Comparison of ENCODE assay signal across 1 cellular context in the genomic region with DNA sequence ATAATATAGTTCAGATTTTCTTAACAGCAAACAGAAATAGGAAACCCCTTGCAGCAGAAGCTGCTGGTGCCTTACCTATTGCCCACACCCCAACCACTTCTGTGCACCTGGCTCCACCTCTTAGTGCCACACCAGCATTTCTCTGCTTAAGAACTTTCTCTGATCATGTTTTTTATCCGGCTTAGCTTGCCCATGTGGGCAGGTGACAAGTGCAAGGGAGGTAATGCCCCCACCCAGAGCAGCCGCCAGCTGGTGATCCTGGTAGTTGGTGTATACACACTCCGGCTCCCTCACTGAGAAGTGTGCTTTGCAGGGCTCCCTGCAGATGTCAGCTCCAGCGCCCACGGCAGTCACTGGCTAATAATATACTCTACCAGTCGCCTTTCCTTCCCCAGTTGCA.
TF ChIP-seq lines count a peak whose summit lies in the region.

No MANE protein-coding gene starts in this region.

TF ChIP-seq in HepG2, 621 proteins besides CTCF, POLR2A, EP300 and RAD21:
- TF ChIP-seq AGO1 (IDR thresholded peaks at IDR 0.05; ENCODE audit: low read depth, low read length, poor library complexity, severe bottlenecking) = no peak
